1 cellular context compared by ENCODE assay signal in the genomic region with DNA sequence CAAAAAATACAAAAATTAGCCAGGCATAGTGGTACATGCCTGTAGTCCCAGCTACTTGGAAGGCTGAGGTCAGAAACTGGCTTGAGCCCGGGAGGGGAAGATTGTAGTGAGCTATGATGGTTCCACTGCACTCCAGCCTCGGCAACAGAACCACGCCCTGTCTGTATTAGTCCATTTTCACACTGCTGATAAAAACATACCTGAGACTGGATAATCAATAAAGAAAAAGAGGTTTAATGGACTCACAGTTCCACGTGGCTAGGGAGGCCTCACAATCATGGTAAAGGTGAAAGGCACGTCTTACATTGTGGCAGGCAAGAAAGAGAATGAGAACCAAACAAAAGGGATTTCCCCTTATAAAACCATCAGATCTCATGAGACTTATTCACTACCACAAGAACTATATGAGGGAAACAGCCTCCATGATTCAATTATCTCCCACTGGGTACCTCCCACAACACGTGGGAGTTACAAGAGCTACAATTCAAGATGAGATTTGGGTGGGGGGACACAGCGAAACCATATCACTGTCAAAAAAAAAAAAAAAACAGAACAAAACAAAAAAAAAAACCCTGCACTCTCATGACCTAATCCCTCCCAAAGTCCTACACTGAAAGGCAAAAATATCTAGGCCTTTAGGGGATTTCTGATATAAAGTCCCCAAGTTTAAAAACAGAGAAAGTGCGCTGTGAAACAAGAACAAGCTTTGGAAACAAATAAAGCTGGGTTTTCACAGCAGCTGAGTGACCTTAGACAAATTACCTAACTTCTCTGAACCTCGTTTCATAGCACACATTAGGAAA.
A peak's percentile ranks its signal among the peaks of the same experiment; 100 is the strongest.
TF ChIP-seq lines count a peak whose summit lies in the region.

No MANE protein-coding gene starts in this region.

TF ChIP-seq in K562, 482 proteins besides CTCF, POLR2A, EP300 and RAD21:
- TF ChIP-seq, protein P1, sequence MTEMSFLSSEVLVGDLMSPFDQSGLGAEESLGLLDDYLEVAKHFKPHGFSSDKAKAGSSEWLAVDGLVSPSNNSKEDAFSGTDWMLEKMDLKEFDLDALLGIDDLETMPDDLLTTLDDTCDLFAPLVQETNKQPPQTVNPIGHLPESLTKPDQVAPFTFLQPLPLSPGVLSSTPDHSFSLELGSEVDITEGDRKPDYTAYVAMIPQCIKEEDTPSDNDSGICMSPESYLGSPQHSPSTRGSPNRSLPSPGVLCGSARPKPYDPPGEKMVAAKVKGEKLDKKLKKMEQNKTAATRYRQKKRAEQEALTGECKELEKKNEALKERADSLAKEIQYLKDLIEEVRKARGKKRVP (CRISPR knock-in tag; IDR thresholded peaks at IDR 0.05), result no peak
- TF ChIP-seq BDP1 (IDR thresholded peaks at IDR 0.05; ENCODE audit: insufficient read depth, insufficient read length) (no peak), RBM25 (IDR thresholded peaks at IDR 0.05; ENCODE audit: low read depth, low read length, severe bottlenecking) (peak; percentile 13), MAFG (tag; conservative IDR thresholded peaks at IDR 0.05) (no peak), RNF2 (IDR thresholded peaks at IDR 0.05) (no peak), BCOR (IDR thresholded peaks at IDR 0.05) (peak; percentile 43; the same call in 1 of the 2 replicates), ZFP30 (CRISPR knock-in tag; IDR thresholded peaks at IDR 0.05; ENCODE audit: borderline replicate concordance) (no peak), ZBTB40 (IDR thresholded peaks at IDR 0.05) (peak; percentile 78), ZBTB40 (CRISPR knock-in tag; IDR thresholded peaks at IDR 0.05) (no peak), SMARCA4 (IDR thresholded peaks at IDR 0.05) (no peak), POLR2H (tag; IDR thresholded peaks at IDR 0.05; ENCODE audit: low read depth) (no peak)
- TF ChIP-seq, protein P2, sequence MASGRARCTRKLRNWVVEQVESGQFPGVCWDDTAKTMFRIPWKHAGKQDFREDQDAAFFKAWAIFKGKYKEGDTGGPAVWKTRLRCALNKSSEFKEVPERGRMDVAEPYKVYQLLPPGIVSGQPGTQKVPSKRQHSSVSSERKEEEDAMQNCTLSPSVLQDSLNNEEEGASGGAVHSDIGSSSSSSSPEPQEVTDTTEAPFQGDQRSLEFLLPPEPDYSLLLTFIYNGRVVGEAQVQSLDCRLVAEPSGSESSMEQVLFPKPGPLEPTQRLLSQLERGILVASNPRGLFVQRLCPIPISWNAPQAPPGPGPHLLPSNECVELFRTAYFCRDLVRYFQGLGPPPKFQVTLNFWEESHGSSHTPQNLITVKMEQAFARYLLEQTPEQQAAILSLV (tag; IDR thresholded peaks at IDR 0.05), result no peak
TF ChIP-seq in K562: peak in this region for 3.
